1 cellular context compared by ENCODE assay signal in genomic region chr21:42276526-42277154, GRCh38.
TF ChIP-seq lines count a peak whose summit lies in the region.

No MANE protein-coding gene starts in this region.

TF ChIP-seq in H1, 55 proteins besides CTCF, POLR2A, EP300 and RAD21:
- TF ChIP-seq SIRT6 (IDR thresholded peaks at IDR 0.05; ENCODE audit: low read length) (no peak), POU5F1 (IDR thresholded peaks at IDR 0.05; ENCODE audit: low read depth, low read length) (no peak), SAP30 (IDR thresholded peaks at IDR 0.05; ENCODE audit: insufficient read depth, insufficient replicate concordance, low read length) (no peak), YY1 (IDR thresholded peaks at IDR 0.05; ENCODE audit: low read depth, low read length) (no peak), NRF1 (IDR thresholded peaks at IDR 0.05; ENCODE audit: low read depth, low read length) (no peak), GTF2F1 (IDR thresholded peaks at IDR 0.05; ENCODE audit: borderline replicate concordance, low read depth, low read length) (no peak), USF2 (IDR thresholded peaks at IDR 0.05; ENCODE audit: low read length) (no peak), CEBPB (IDR thresholded peaks at IDR 0.05; ENCODE audit: low read depth, low read length) (no peak), SP1 (IDR thresholded peaks at IDR 0.05; ENCODE audit: low read depth, low read length) (no peak), FOSL1 (IDR thresholded peaks at IDR 0.05; ENCODE audit: insufficient read depth, low read depth, low read length) (0 out of 2 replicates have a peak, but pooled peaks have one; percentile 72), JUND (IDR thresholded peaks at IDR 0.05; ENCODE audit: low read length) (no peak), TBP (IDR thresholded peaks at IDR 0.05; ENCODE audit: low read depth, low read length) (no peak), EGR1 (IDR thresholded peaks at IDR 0.05; ENCODE audit: borderline replicate concordance, low read depth, low read length) (peak; percentile 78), CBX8 (IDR thresholded peaks at IDR 0.05; ENCODE audit: borderline replicate concordance, low read depth, low read length) (no peak), CHD2 (IDR thresholded peaks at IDR 0.05; ENCODE audit: low read length) (no peak)
